Comparison of ENCODE assay signal across 28 cellular contexts in the genomic region with DNA sequence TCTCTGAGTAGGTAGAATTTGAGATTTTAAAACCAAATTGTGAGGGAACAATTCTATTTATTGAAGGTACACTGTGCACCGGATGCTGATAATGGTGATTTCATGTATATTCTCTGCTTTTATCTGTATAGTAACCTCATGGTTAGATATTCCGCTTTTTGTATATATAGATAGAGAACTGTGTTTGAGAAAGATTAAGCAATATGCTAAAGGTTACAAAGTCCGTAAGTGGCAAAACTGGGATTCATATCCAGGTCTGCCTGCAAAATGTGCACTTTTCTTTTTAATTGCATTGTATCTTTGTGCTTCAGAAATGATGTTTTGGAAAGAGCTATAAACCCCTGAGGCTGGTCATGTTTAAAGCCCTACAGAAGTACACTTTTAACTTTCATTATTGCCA.
"Had no signal": no experiment of that assay in that cellular context is flagged by ENCODE, and none has a peak within 500 bp of the region (broad histone marks: within the 10 kb centered on the region; RNA-seq: fewer than 3 reads in every experiment).

No MANE protein-coding gene starts in this region.

- H3K9me3 ChIP-seq: esophagus muscularis mucosa, heart right ventricle, spleen, thoracic aorta, tibial nerve, upper lobe of left lung had no signal

- H3K4me3 ChIP-seq: coronary artery, esophagus muscularis mucosa, heart right ventricle, neural progenitor cell, spleen, thoracic aorta, tibial nerve, upper lobe of left lung had no signal

- H3K4me3 Mint-ChIP-seq: immature natural killer cell; mesothelial cell of epicardium; naive thymus-derived CD4-positive, alpha-beta T cell; nephron; neural progenitor cell; stimulated activated naive B cell treated with anti-CD40 and anti-IgM and Interleukin-4, amounts not matched to agents 10 μg/mL and 1 μg/mL and 100 μg/mL, for 72 hours; stimulated activated naive CD8-positive, alpha-beta T cell treated with anti-CD3 and anti-CD28 coated beads, Interleukin-15, Interleukin-2, amounts not matched to agents 100 ng/mL and 50 ng/mL, for 24 hours had no signal

- H2AFZ ChIP-seq: neural progenitor cell, parathyroid adenoma had no signal

- H3K27me3 Mint-ChIP-seq: progenitor cell of endocrine pancreas; stimulated activated naive B cell treated with anti-CD40 and anti-IgM and Interleukin-4, amounts not matched to agents 10 μg/mL and 1 μg/mL and 100 μg/mL, for 72 hours had no signal

- H3K36me3 Mint-ChIP-seq: immature natural killer cell; mesothelial cell of epicardium; naive thymus-derived CD4-positive, alpha-beta T cell; neural progenitor cell; stimulated activated naive B cell treated with anti-CD40 and anti-IgM and Interleukin-4, amounts not matched to agents 10 μg/mL and 1 μg/mL and 100 μg/mL, for 72 hours had no signal

- H3K27ac Mint-ChIP-seq: immature natural killer cell; mesothelial cell of epicardium; naive thymus-derived CD4-positive, alpha-beta T cell; nephron; neural progenitor cell; progenitor cell of endocrine pancreas; stimulated activated naive B cell treated with anti-CD40 and anti-IgM and Interleukin-4, amounts not matched to agents 10 μg/mL and 1 μg/mL and 100 μg/mL, for 72 hours; stimulated activated naive CD8-positive, alpha-beta T cell treated with anti-CD3 and anti-CD28 coated beads, Interleukin-15, Interleukin-2, amounts not matched to agents 100 ng/mL and 50 ng/mL, for 24 hours had no signal

- H3K4me1 ChIP-seq: esophagus muscularis mucosa, heart right ventricle, neural progenitor cell, parathyroid adenoma, spleen, tibial nerve, upper lobe of left lung had no signal

- H3K4me1 Mint-ChIP-seq: immature natural killer cell; naive thymus-derived CD4-positive, alpha-beta T cell; nephron; neural progenitor cell; stimulated activated naive B cell treated with anti-CD40 and anti-IgM and Interleukin-4, amounts not matched to agents 10 μg/mL and 1 μg/mL and 100 μg/mL, for 72 hours had no signal

- H3K27me3 ChIP-seq: esophagus muscularis mucosa, heart right ventricle, neural progenitor cell, spleen, tibial nerve, upper lobe of left lung had no signal

- DNase-seq: dermis blood vessel endothelial cell; effector memory CD4-positive, alpha-beta T cell; foreskin melanocyte; glutamatergic neuron; heart right ventricle; hypothalamus; immature natural killer cell; islet precursor cell; kidney glomerular epithelial cell; mesenchymal stem cell; naive thymus-derived CD4-positive, alpha-beta T cell; spleen; stimulated activated CD4-positive, alpha-beta T cell treated with anti-CD3 and anti-CD28 coated beads, Interleukin-2, amount 100 ng/mL, for 48 hours; stimulated activated naive B cell treated with anti-CD40 and anti-IgM and Interleukin-4, amounts not matched to agents 10 μg/mL and 1 μg/mL and 100 μg/mL, for 72 hours; upper lobe of left lung had no signal

- H3K9me3 Mint-ChIP-seq: mesothelial cell of epicardium; naive thymus-derived CD4-positive, alpha-beta T cell; stimulated activated naive CD8-positive, alpha-beta T cell treated with anti-CD3 and anti-CD28 coated beads, Interleukin-15, Interleukin-2, amounts not matched to agents 100 ng/mL and 50 ng/mL, for 24 hours had no signal

- ATAC-seq: heart right ventricle; naive thymus-derived CD4-positive, alpha-beta T cell; sciatic nerve; stimulated activated naive B cell treated with anti-CD40 and anti-IgM and Interleukin-4, amounts not matched to agents 10 μg/mL and 1 μg/mL and 100 μg/mL, for 72 hours had no signal

- H3K27ac ChIP-seq: coronary artery, esophagus muscularis mucosa, heart right ventricle, neural progenitor cell, parathyroid adenoma, spleen, thoracic aorta, tibial nerve, upper lobe of left lung had no signal

- H3K36me3 ChIP-seq: esophagus muscularis mucosa, heart right ventricle, neural progenitor cell, spleen, thoracic aorta, tibial nerve, upper lobe of left lung had no signal

- FAIRE-seq: endothelial cell of umbilical vein, urothelium cell line had no signal

- H3K4me2 ChIP-seq: neural progenitor cell had no signal

- H3K9ac ChIP-seq: neural progenitor cell, parathyroid adenoma had no signal

- H3K79me2 ChIP-seq: parathyroid adenoma had no signal
